1 cellular context compared by ENCODE assay signal in genomic region chr15:32959077-32959476, GRCh38.
TF ChIP-seq lines count a peak whose summit lies in the region.

No MANE protein-coding gene starts in this region.

TF ChIP-seq in HepG2, 621 proteins besides CTCF, POLR2A, EP300 and RAD21:
- TF ChIP-seq ZNF775 (CRISPR knock-in tag; IDR thresholded peaks at IDR 0.05; ENCODE audit: borderline replicate concordance), result no peak
- no peak for TF ChIP-seq HNRNPK (IDR thresholded peaks at IDR 0.05; ENCODE audit: low read depth, low read length, poor library complexity, severe bottlenecking)
- no peak for TF ChIP-seq ZNF484 (CRISPR knock-in tag; IDR thresholded peaks at IDR 0.05; ENCODE audit: borderline replicate concordance, low read depth)
- no peak for TF ChIP-seq THAP8 (CRISPR knock-in tag; IDR thresholded peaks at IDR 0.05; ENCODE audit: borderline replicate concordance)
- no peak for TF ChIP-seq STAT6 (CRISPR knock-in tag; IDR thresholded peaks at IDR 0.05; ENCODE audit: borderline replicate concordance)
- no peak for TF ChIP-seq HMGA1 (CRISPR knock-in tag; conservative IDR thresholded peaks at IDR 0.05)
- TF ChIP-seq ZNF75D (CRISPR knock-in tag; IDR thresholded peaks at IDR 0.05; ENCODE audit: borderline replicate concordance), result no peak
- no peak for TF ChIP-seq ZBTB25 (CRISPR knock-in tag; IDR thresholded peaks at IDR 0.05)
- TF ChIP-seq CREB3 (CRISPR knock-in tag; IDR thresholded peaks at IDR 0.05), result no peak
- TF ChIP-seq CBFB (CRISPR knock-in tag; IDR thresholded peaks at IDR 0.05), result no peak
- TF ChIP-seq ZNF577 (CRISPR knock-in tag; IDR thresholded peaks at IDR 0.05; ENCODE audit: borderline replicate concordance, low read depth), result no peak
TF ChIP-seq in HepG2: peak in this region for 0.
